31 cellular contexts compared by ENCODE assay signal in the genomic region with DNA sequence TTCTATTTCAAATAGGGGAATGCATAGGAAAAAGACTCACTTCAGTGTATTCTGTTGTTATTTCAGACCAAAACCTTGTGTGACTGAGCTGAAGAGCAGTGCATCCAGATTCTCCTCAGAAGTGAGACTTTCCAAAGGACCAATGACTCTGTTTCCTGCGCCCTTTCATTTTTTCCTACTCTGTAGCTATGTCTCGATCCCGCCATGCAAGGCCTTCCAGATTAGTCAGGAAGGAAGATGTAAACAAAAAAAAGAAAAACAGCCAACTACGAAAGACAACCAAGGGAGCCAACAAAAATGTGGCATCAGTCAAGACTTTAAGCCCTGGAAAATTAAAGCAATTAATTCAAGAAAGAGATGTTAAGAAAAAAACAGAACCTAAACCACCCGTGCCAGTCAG.
"Had no signal": no experiment of that assay in that cellular context is flagged by ENCODE, and none has a peak within 500 bp of the region (broad histone marks: within the 10 kb centered on the region; RNA-seq: fewer than 3 reads in every experiment).

No MANE protein-coding gene starts in this region.

- H3K4me1 ChIP-seq: Peyer's patch, SJSA1 had no signal

- H3K4me3 ChIP-seq: Peyer's patch, SJSA1 had no signal

- H3K36me3 Mint-ChIP-seq: activated naive CD8-positive, alpha-beta T cell treated with anti-CD3 and anti-CD28 coated beads for 36 hours had no signal

- H3K9me3 ChIP-seq: Peyer's patch, SJSA1, SK-N-SH had no signal

- H3K36me3 ChIP-seq: brain microvascular endothelial cell, Peyer's patch had no signal

- ATAC-seq: activated CD4-positive, alpha-beta T cell treated with anti-CD3 and anti-CD28 coated beads for 36 hours; activated CD4-positive, CD25-positive, alpha-beta regulatory T cell treated with anti-CD3 and anti-CD28 coated beads, Interleukin-2, amount 50 U/mL, for 24 hours; activated CD8-positive, alpha-beta T cell treated with anti-CD3 and anti-CD28 coated beads, Interleukin-2, amount 10 ng/mL, durations not matched to agents 7 days and 5 days; activated T-cell treated with anti-CD3 and anti-CD28 coated beads, Interleukin-2, amount 50 U/mL, for 4 hours; PC-3 had no signal

- H3K27me3 ChIP-seq: brain microvascular endothelial cell, Peyer's patch, SJSA1 had no signal

- H3K27me3 Mint-ChIP-seq: activated naive CD8-positive, alpha-beta T cell treated with anti-CD3 and anti-CD28 coated beads for 36 hours had no signal

- H3K4me3 Mint-ChIP-seq: activated CD4-positive, alpha-beta T cell treated with anti-CD3 and anti-CD28 coated beads for 36 hours; activated CD4-positive, alpha-beta T cell treated with anti-CD3 and anti-CD28 coated beads, Interleukin-2, amount 10 ng/mL, durations not matched to agents 7 days and 5 days; activated CD8-positive, alpha-beta T cell treated with anti-CD3 and anti-CD28 coated beads, Interleukin-2, amount 10 ng/mL, durations not matched to agents 7 days and 5 days; activated naive CD8-positive, alpha-beta T cell treated with anti-CD3 and anti-CD28 coated beads for 36 hours; activated T-cell treated with anti-CD3 and anti-CD28 coated beads, Interleukin-2, amount 50 U/mL, for 4 hours; activated T-helper 1 cell treated with anti-CD3 and anti-CD28 coated beads, Interleukin-12 subunit alpha, Interleukin-12 subunit beta, Interleukin-2, Interleukin-4 antibody, amounts not matched to agents 30 ng/mL and 10 ng/mL and 1 ng/mL, durations not matched to agents 14 hours and 24 hours and 36 hours; T-helper 1 cell treated with Interleukin-12 subunit alpha and Interleukin-12 subunit beta and Interleukin-4 antibody, amounts not matched to agents 30 μg/mL and 1 μg/mL, for 36 hours; T-helper 2 cell treated with Interferon-gamma antibody and Interleukin-4, amounts not matched to agents 5 μg/mL and 100 μg/mL, for 36 hours had no signal

- H3K9me3 Mint-ChIP-seq: activated CD4-positive, alpha-beta T cell treated with anti-CD3 and anti-CD28 coated beads, Interleukin-2, amount 10 ng/mL, durations not matched to agents 7 days and 5 days; activated naive CD8-positive, alpha-beta T cell treated with anti-CD3 and anti-CD28 coated beads for 36 hours; activated T-cell treated with anti-CD3 and anti-CD28 coated beads, Interleukin-2, amount 50 U/mL, for 4 hours; activated T-helper 1 cell treated with anti-CD3 and anti-CD28 coated beads, Interleukin-12 subunit alpha, Interleukin-12 subunit beta, Interleukin-2, Interleukin-4 antibody, amounts not matched to agents 30 ng/mL and 10 ng/mL and 1 ng/mL, durations not matched to agents 14 hours and 24 hours and 36 hours; T-helper 1 cell treated with Interleukin-12 subunit alpha and Interleukin-12 subunit beta and Interleukin-4 antibody, amounts not matched to agents 30 μg/mL and 1 μg/mL, for 36 hours; T-helper 2 cell treated with Interferon-gamma antibody and Interleukin-4, amounts not matched to agents 5 μg/mL and 100 μg/mL, for 36 hours had no signal

- H3K9ac ChIP-seq: SK-N-SH had no signal

- H3K27ac ChIP-seq: brain microvascular endothelial cell, Peyer's patch, SJSA1 had no signal

- H3K27ac Mint-ChIP-seq: activated CD4-positive, alpha-beta T cell treated with anti-CD3 and anti-CD28 coated beads for 36 hours; activated CD4-positive, alpha-beta T cell treated with anti-CD3 and anti-CD28 coated beads, Interleukin-2, amount 10 ng/mL, durations not matched to agents 7 days and 5 days; activated CD8-positive, alpha-beta T cell treated with anti-CD3 and anti-CD28 coated beads, Interleukin-2, amount 10 ng/mL, durations not matched to agents 7 days and 5 days; activated naive CD8-positive, alpha-beta T cell treated with anti-CD3 and anti-CD28 coated beads for 36 hours; activated T-helper 1 cell treated with anti-CD3 and anti-CD28 coated beads, Interleukin-12 subunit alpha, Interleukin-12 subunit beta, Interleukin-2, Interleukin-4 antibody, amounts not matched to agents 30 ng/mL and 10 ng/mL and 1 ng/mL, durations not matched to agents 14 hours and 24 hours and 36 hours; T-helper 1 cell treated with Interleukin-12 subunit alpha and Interleukin-12 subunit beta and Interleukin-4 antibody, amounts not matched to agents 30 μg/mL and 1 μg/mL, for 36 hours; T-helper 2 cell treated with Interferon-gamma antibody and Interleukin-4, amounts not matched to agents 5 μg/mL and 100 μg/mL, for 36 hours had no signal

- H3K4me2 ChIP-seq: SK-N-SH had no signal

- H3K4me1 Mint-ChIP-seq: activated CD4-positive, alpha-beta T cell treated with anti-CD3 and anti-CD28 coated beads, Interleukin-2, amount 10 ng/mL, durations not matched to agents 7 days and 5 days had no signal

- DNase-seq: activated CD4-positive, alpha-beta T cell treated with anti-CD3 and anti-CD28 coated beads for 36 hours; activated CD4-positive, alpha-beta T cell treated with anti-CD3 and anti-CD28 coated beads, Interleukin-2, amount 10 ng/mL, durations not matched to agents 7 days and 5 days; activated CD4-positive, alpha-beta T cell treated with anti-CD3 and anti-CD28 coated beads, Interleukin-2, amount 50 U/mL, for 48 hours; activated CD8-positive, alpha-beta T cell treated with anti-CD3 and anti-CD28 coated beads, Interleukin-2, amount 10 ng/mL, durations not matched to agents 7 days and 5 days; activated naive CD4-positive, alpha-beta T cell treated with anti-CD3 and anti-CD28 coated beads, Interleukin-2, amount 50 U/mL, for 16 hours; activated naive CD8-positive, alpha-beta T cell treated with anti-CD3 and anti-CD28 coated beads for 36 hours; activated T-cell treated with anti-CD3 and anti-CD28 coated beads for 4 hours; activated T-cell treated with anti-CD3 and anti-CD28 coated beads, Interleukin-2, amount 50 U/mL, for 4 hours; amniotic stem cell; aorta; brain microvascular endothelial cell; central memory CD4-positive, alpha-beta T cell; NCI-H1105; NCI-H1417 treated with DMSO at 0.1 percent for 48 hours; NCI-H187 treated with DMSO at 0.1 percent for 48 hours; NCI-H2081; NCI-H2171 treated with DMSO at 0.1 percent for 48 hours; NCI-H226; NCI-H446 treated with DMSO at 0.1 percent for 48 hours; NCI-H524; NCI-H69; PC-3; Peyer's patch; RPMI8226; SHP77 treated with DMSO at 0.1 percent for 48 hours; SK-N-SH had no signal
